In genomic region chr7:74032624-74033371, GRCh38 we compare ENCODE assay signal across 16 cellular contexts. TPM values are rescaled to one million over a fixed set of nuclear protein-coding genes. Genes with fewer than 3 reads are reported as not detected.
A peak's percentile ranks its signal among the peaks of the same experiment; 100 is the strongest.
DNase-seq lines count a peak whose midpoint lies in the region; TF ChIP-seq lines count a peak whose summit lies in the region.
"Had no signal": no experiment of that assay in that cellular context is flagged by ENCODE, and none has a peak within 500 bp of the region (broad histone marks: within the 10 kb centered on the region; RNA-seq: fewer than 3 reads in every experiment).

No MANE protein-coding gene starts in this region.

- no peaks in the 10 kb centered on the region for H4K20me1 ChIP-seq in BLaER1

- H3K9me3 ChIP-seq in BLaER1 (no peaks in the 10 kb centered on the region), skeletal muscle satellite cell (replicated peaks; ENCODE audit: low read length) (no peaks in the 10 kb centered on the region)

- H3K27me3 ChIP-seq in BLaER1: peaks cover 31% of the 10 kb centered on the region
- H3K27me3 ChIP-seq in layer of hippocampus (ENCODE audit: control insufficient read depth, insufficient read depth, low read length): no peaks in the 10 kb centered on the region
- peaks cover 17% of the 10 kb centered on the region for H3K27me3 ChIP-seq in skeletal muscle satellite cell (ENCODE audit: control insufficient read depth, insufficient read depth, low read length)
- H3K27me3 ChIP-seq in H7 (ENCODE audit: control insufficient read depth, insufficient read depth, low read length): peaks cover 1% of the 10 kb centered on the region; the same call in 1 of the 2 replicates

- no peak overlapping the region for H3K27ac ChIP-seq in BLaER1
- H3K27ac ChIP-seq in layer of hippocampus (ENCODE audit: low read depth, low read length): peak overlapping the region; percentile 75

- no peak for TF ChIP-seq CTCF in brain (conservative IDR thresholded peaks at IDR 0.05)

- peak overlapping the region; percentile 33 to 93 (median 84) for H3K27ac Mint-ChIP-seq in brain
- H3K27ac Mint-ChIP-seq: activated CD4-positive, alpha-beta memory T cell treated with anti-CD3 and anti-CD28 coated beads for 36 hours had no signal

- no peaks in the 10 kb centered on the region for H3K36me3 Mint-ChIP-seq in brain
- H3K36me3 Mint-ChIP-seq: activated CD4-positive, alpha-beta memory T cell treated with anti-CD3 and anti-CD28 coated beads for 36 hours had no signal

- H3K4me2 ChIP-seq in BLaER1 (peak overlapping the region; percentile 64), skeletal muscle satellite cell (ENCODE audit: low read length) (peak overlapping the region; percentile 14)

- H3K4me1 Mint-ChIP-seq in brain: peaks cover 62% of the 10 kb centered on the region

- no peak for TF ChIP-seq POLR2A in erythroblast (IDR thresholded peaks at IDR 0.05; ENCODE audit: low read length)

- peaks cover 7% of the 10 kb centered on the region for H3K27me3 Mint-ChIP-seq in brain

- H3K4me3 ChIP-seq in BLaER1 (no peak overlapping the region), skeletal muscle satellite cell (ENCODE audit: low read length) (no peak overlapping the region), H7 (ENCODE audit: insufficient read depth, low read depth, low read length) (no peak overlapping the region)

- H3K36me3 ChIP-seq in BLaER1 (no peaks in the 10 kb centered on the region), skeletal muscle satellite cell (ENCODE audit: insufficient read depth, low read length) (no peaks in the 10 kb centered on the region), H7 (replicated peaks; ENCODE audit: control insufficient read depth, insufficient read depth, low read length) (no peaks in the 10 kb centered on the region)

- DNase-seq in H7 (no peak), erythroblast (lab: John Stamatoyannopoulos, UW) (no peak), T-helper 2 cell (no peak), NOMO-1 treated with DMSO at 0.1 percent for 48 hours (lab: John Stamatoyannopoulos, UW; ENCODE audit: unreplicated experiment) (no peak)
- DNase-seq: ACHN; activated CD4-positive, alpha-beta memory T cell treated with anti-CD3 and anti-CD28 coated beads for 36 hours; amniotic stem cell; dermis blood vessel endothelial cell; GF-D8; GOT3; NCI-H1092; SIG-M5 had no signal

- H3K4me3 Mint-ChIP-seq in brain: peak overlapping the region in 3 of 5 experiments; percentile 16 to 28 (median 27)
- H3K4me3 Mint-ChIP-seq: activated CD4-positive, alpha-beta memory T cell treated with anti-CD3 and anti-CD28 coated beads for 36 hours had no signal

- peaks cover 0 to 4% (median 0%) of the 10 kb centered on the region in 5 experiments for H3K9me3 Mint-ChIP-seq in brain
- H3K9me3 Mint-ChIP-seq: activated CD4-positive, alpha-beta memory T cell treated with anti-CD3 and anti-CD28 coated beads for 36 hours had no signal

- peaks cover 62% of the 10 kb centered on the region for H3K4me1 ChIP-seq in BLaER1
- H3K4me1 ChIP-seq in skeletal muscle satellite cell (ENCODE audit: control insufficient read depth, insufficient read depth, low read length): peaks cover 43% of the 10 kb centered on the region

- H3K9ac ChIP-seq in BLaER1: no peak overlapping the region
- H3K9ac ChIP-seq in skeletal muscle satellite cell (ENCODE audit: low read depth, low read length): peak overlapping the region; percentile 52

RNA-seq across cellular contexts. Expression of gene ELN, which starts 4.8 kb away (rescaled TPM):
- 61.1 TPM for polyA plus RNA-seq in brain (ENCODE audit: insufficient read depth, low read depth, low replicate concordance)
- total RNA-seq in skeletal muscle satellite cell (2012; rRNA removed): 4.6 and 58.8 TPM in 2 replicates
- total RNA-seq in H7 (2014; rRNA removed; shearing (Covaris generic)): 2.7 and 5.3 TPM in 2 replicates
- total RNA-seq: activated CD4-positive, alpha-beta memory T cell treated with anti-CD3 and anti-CD28 coated beads for 36 hours had no signal

RNA-seq across cellular contexts. Expression of gene LIMK1, which starts 50.8 kb away (rescaled TPM):
- 67.3 TPM for polyA plus RNA-seq in brain (ENCODE audit: insufficient read depth, low read depth, low replicate concordance)
- 51.3 and 54.0 TPM in 2 replicates for total RNA-seq in skeletal muscle satellite cell (2012; rRNA removed)
- total RNA-seq in H7 (2014; rRNA removed; shearing (Covaris generic)): 99.4 and 108 TPM in 2 replicates
